ENCODE assay signal across 8 cellular contexts in the genomic region with DNA sequence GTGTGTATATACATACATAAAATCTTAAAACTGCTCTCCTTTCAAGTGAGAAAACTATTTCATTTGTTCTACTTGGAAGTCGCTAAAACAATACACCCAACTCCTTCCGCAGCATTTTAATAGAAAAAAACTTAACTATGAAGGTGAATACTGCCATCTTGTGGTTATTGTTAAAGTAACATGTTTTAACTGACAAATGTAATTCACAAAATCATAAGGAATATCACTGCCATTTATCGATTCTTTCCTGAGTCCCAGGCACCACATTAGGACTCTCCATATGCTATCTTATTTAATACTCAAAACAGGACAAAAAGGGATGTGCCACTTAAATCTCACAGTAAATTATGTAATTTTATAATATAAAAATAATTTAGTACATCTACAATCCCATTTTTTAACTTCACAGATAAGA.
DNase-seq lines count a peak whose midpoint lies in the region; ATAC-seq and TF ChIP-seq lines count a peak whose summit lies in the region.

No MANE protein-coding gene starts in this region.

- intact Hi-C loops in colonic mucosa (cut with DNase I) = loop anchor here (10.0 kb wide), 1 partner anchor 1692 kb away; no protein-coding TSS in a partner anchor
- intact Hi-C loops in Right ventricle myocardium inferior (cut with DNase I) = loop anchor here (2.0 kb wide), 1 partner anchor 1698 kb away; no protein-coding TSS in a partner anchor

- peak; percentile 69 for ATAC-seq in HG03159 (IDR thresholded peaks at IDR 0.05; ENCODE audit: unreplicated experiment)
- ATAC-seq in HG03095 (IDR thresholded peaks at IDR 0.05; ENCODE audit: unreplicated experiment) = no peak
- no peak for ATAC-seq in Right ventricle myocardium inferior

- H3K4me1 ChIP-seq in colonic mucosa = no peaks in the 10 kb centered on the region

- H3K27me3 ChIP-seq in colonic mucosa = no peaks in the 10 kb centered on the region

- no peaks in the 10 kb centered on the region for H3K36me3 ChIP-seq in colonic mucosa

- DNase-seq in DMS53 (lab: John Stamatoyannopoulos, UW) (peak; percentile 78), NCI-H748 (lab: John Stamatoyannopoulos, UW; ENCODE audit: unreplicated experiment) (peak; percentile 85), colonic mucosa (no peak), myocyte (ENCODE audit: low read depth) (peak; percentile 52), ureter (ENCODE audit: low spot score) (no peak), Right ventricle myocardium inferior (ENCODE audit: missing footprints) (no peak)

- peak; percentile 30 for TF ChIP-seq CTCF in colonic mucosa (IDR thresholded peaks at IDR 0.05)

- H3K9me3 ChIP-seq in colonic mucosa = no peaks in the 10 kb centered on the region

- H3K27ac ChIP-seq in colonic mucosa = no peak overlapping the region

- no peak overlapping the region for H3K9ac ChIP-seq in colonic mucosa (ENCODE audit: low read depth in 2 of 2, low read length in 2 of 2)

- no peak overlapping the region for H3K4me3 ChIP-seq in colonic mucosa

Comparison
In these comparisons a context has a peak if more than half of its experiments do, and no peak if none do; other contexts are left out.
1. DNase-seq: peak in DMS53 (single experiment), NCI-H748 (single experiment) and myocyte (single experiment); none in colonic mucosa (single experiment), ureter (single experiment) and Right ventricle myocardium inferior (single experiment).